ENCODE assay signal across 13 cellular contexts in genomic region chr12:57593187-57593586, GRCh38. TPM values are rescaled to one million over a fixed set of nuclear protein-coding genes. Genes with fewer than 3 reads are reported as not detected.
DNase-seq lines count a peak whose midpoint lies in the region; ATAC-seq and TF ChIP-seq lines count a peak whose summit lies in the region.
"Had no signal": no experiment of that assay in that cellular context is flagged by ENCODE, and none has a peak within 500 bp of the region (broad histone marks: within the 10 kb centered on the region; RNA-seq: fewer than 3 reads in every experiment).

No MANE protein-coding gene starts in this region.

- H3K4me3 Mint-ChIP-seq in nephron = peak overlapping the region in 2 of 3 experiments; percentile 91 to 97
- no peak overlapping the region for H3K4me3 Mint-ChIP-seq in stimulated activated effector memory CD8-positive, alpha-beta T cell treated with anti-CD3 and anti-CD28 coated beads, Interleukin-12 subunit alpha, Interleukin-12 subunit beta, amount 100 ng/mL, for 72 hours

- H3K9me3 ChIP-seq in HEK293 (ENCODE audit: control insufficient read depth, insufficient read depth, low read depth, low read length) = no peaks in the 10 kb centered on the region
- no peaks in the 10 kb centered on the region for H3K9me3 ChIP-seq in OCI-LY1 (ENCODE audit: low read length)
- no peaks in the 10 kb centered on the region for H3K9me3 ChIP-seq in adrenal gland (replicated peaks in 1 of 3)

- TF ChIP-seq CTCF in HEK293 (tag by site-specific recombination; IDR thresholded peaks at IDR 0.05) (no peak), OCI-LY1 (IDR thresholded peaks at IDR 0.05; ENCODE audit: low read length) (no peak), nephron (IDR thresholded peaks at IDR 0.05; ENCODE audit: unreplicated experiment in 3 of 3) (no peak), adrenal gland (IDR thresholded peaks at IDR 0.05) (no peak)

- no peak overlapping the region for H2AFZ ChIP-seq in OCI-LY1 (ENCODE audit: low read length)

- H3K4me1 Mint-ChIP-seq in nephron = peaks cover 17% of the 10 kb centered on the region
- peaks cover 24% of the 10 kb centered on the region for H3K4me1 Mint-ChIP-seq in stimulated activated effector memory CD8-positive, alpha-beta T cell treated with anti-CD3 and anti-CD28 coated beads, Interleukin-12 subunit alpha, Interleukin-12 subunit beta, amount 100 ng/mL, for 72 hours

- no peak for DNase-seq in adrenal gland
- DNase-seq in DMS153 treated with DMSO at 0.1 percent for 48 hours (lab: John Stamatoyannopoulos, UW; ENCODE audit: unreplicated experiment) = no peak
- DNase-seq in stimulated activated effector memory CD8-positive, alpha-beta T cell treated with anti-CD3 and anti-CD28 coated beads, Interleukin-12 subunit alpha, Interleukin-12 subunit beta, amount 100 ng/mL, for 72 hours (ENCODE audit: low spot score in 2 of 2) = no peak
- DNase-seq: DMS 273 treated with DMSO at 0.1 percent for 48 hours, NCI-H146, NCI-H2081 treated with DMSO at 0.1 percent for 48 hours, NCI-H526, SHP77 treated with DMSO at 0.1 percent for 48 hours had no signal

- no peaks in the 10 kb centered on the region for H4K20me1 ChIP-seq in OCI-LY1 (ENCODE audit: insufficient read depth, low read length)

- CTCF ChIA-PET in HEK293 (lab: Yijun Ruan, JAX) = interaction anchor here (0.7 to 3.3 kb wide), 5 partner anchors 9 to 173 kb away, joined by 3 to 42 read pairs (median 4); partner anchors contain the start of gene B4GALNT1

- 0 out of 2 replicates have a peak, but pooled peaks cover 6% of the 10 kb centered on the region for H3K79me2 ChIP-seq in OCI-LY1 (ENCODE audit: insufficient read depth, low read length)

- no peaks in the 10 kb centered on the region for H3K9me2 ChIP-seq in OCI-LY1 (ENCODE audit: low read depth, low read length)

- POLR2A ChIA-PET in HEK293 (lab: Yijun Ruan, JAX) = interaction anchor here (1.2 to 2.6 kb wide), 3 partner anchors 13 to 18 kb away, joined by 3 to 9 read pairs (median 4); partner anchors contain the start of gene ARHGEF25

- no peak overlapping the region for H3K9ac ChIP-seq in OCI-LY1 (ENCODE audit: low read length)

- H3K27ac ChIP-seq in HEK293 (ENCODE audit: extremely low read depth, low read depth, low read length) (no peak overlapping the region), OCI-LY1 (ENCODE audit: low read depth, low read length, poor library complexity, severe bottlenecking) (no peak overlapping the region), cingulate gyrus (ENCODE audit: low read depth, low read length) (peak overlapping the region; percentile 69), adrenal gland (no peak overlapping the region)

- 0 out of 2 replicates have a peak overlapping the region, but pooled peaks have one; percentile 98 for H3K4me2 ChIP-seq in OCI-LY1 (ENCODE audit: low read length)

- no peaks in the 10 kb centered on the region for H3F3A ChIP-seq in OCI-LY1 (ENCODE audit: insufficient read depth, low read length)

- H3K4me3 ChIP-seq in HEK293 (ENCODE audit: low read depth, low read length) (no peak overlapping the region), OCI-LY1 (ENCODE audit: low read depth, low read length, poor library complexity, severe bottlenecking) (no peak overlapping the region), adrenal gland (no peak overlapping the region)

- peaks cover 11 to 35% of the 10 kb centered on the region in 2 experiments; a peak in 2 of 3 replicates for H3K36me3 ChIP-seq in HEK293 (ENCODE audit: control insufficient read depth in 2 of 2, insufficient read depth in 1 of 2, low read length in 2 of 2)
- peaks cover 4% of the 10 kb centered on the region; the same call in 1 of the 2 replicates for H3K36me3 ChIP-seq in OCI-LY1 (ENCODE audit: insufficient read depth, low read length)
- H3K36me3 ChIP-seq in adrenal gland (replicated peaks in 1 of 2) = peaks cover 0 to 14% of the 10 kb centered on the region in 2 donors

- 89 to 94% (median 92%) methylated on average over 4 of the region's 4 CpGs for WGBS in adrenal gland, 4 donors

- no peak overlapping the region for H3K27ac Mint-ChIP-seq in nephron
- no peak overlapping the region for H3K27ac Mint-ChIP-seq in stimulated activated effector memory CD8-positive, alpha-beta T cell treated with anti-CD3 and anti-CD28 coated beads, Interleukin-12 subunit alpha, Interleukin-12 subunit beta, amount 100 ng/mL, for 72 hours

- intact Hi-C loops in adrenal gland (cut with DNase I) = no loop called here

- H3K4me1 ChIP-seq in HEK293 (ENCODE audit: control insufficient read depth, insufficient read depth, low read length) (peaks cover 5% of the 10 kb centered on the region), OCI-LY1 (ENCODE audit: insufficient read depth, low read length, severe bottlenecking) (peaks cover 22% of the 10 kb centered on the region), adrenal gland (replicated peaks in 1 of 2) (peaks cover 7 to 14% of the 10 kb centered on the region in 2 donors)

- H3K27me3 Mint-ChIP-seq in nephron (ENCODE audit: low read depth) = peaks cover 24% of the 10 kb centered on the region

- ATAC-seq in stimulated activated effector memory CD8-positive, alpha-beta T cell treated with anti-CD3 and anti-CD28 coated beads, Interleukin-12 subunit alpha, Interleukin-12 subunit beta, amount 100 ng/mL, for 72 hours = no peak

- H3K9me3 Mint-ChIP-seq in nephron = no peaks in the 10 kb centered on the region
- H3K9me3 Mint-ChIP-seq in stimulated activated effector memory CD8-positive, alpha-beta T cell treated with anti-CD3 and anti-CD28 coated beads, Interleukin-12 subunit alpha, Interleukin-12 subunit beta, amount 100 ng/mL, for 72 hours = no peaks in the 10 kb centered on the region

- TF ChIP-seq POLR2A in adrenal gland (IDR thresholded peaks at IDR 0.05) = no peak

- H3K27me3 ChIP-seq in OCI-LY1 (ENCODE audit: insufficient read depth, low read length) (no peaks in the 10 kb centered on the region), adrenal gland (no peaks in the 10 kb centered on the region)

- H3K36me3 Mint-ChIP-seq in nephron (ENCODE audit: low read depth) = peaks cover 19% of the 10 kb centered on the region
- peaks cover 53% of the 10 kb centered on the region for H3K36me3 Mint-ChIP-seq in stimulated activated effector memory CD8-positive, alpha-beta T cell treated with anti-CD3 and anti-CD28 coated beads, Interleukin-12 subunit alpha, Interleukin-12 subunit beta, amount 100 ng/mL, for 72 hours

TF ChIP-seq in HEK293, 187 proteins besides CTCF, POLR2A, EP300 and RAD21:
- peak; percentile 78 for TF ChIP-seq ZBTB17 (tag by site-specific recombination; IDR thresholded peaks at IDR 0.05)
- TF ChIP-seq, protein P1, sequence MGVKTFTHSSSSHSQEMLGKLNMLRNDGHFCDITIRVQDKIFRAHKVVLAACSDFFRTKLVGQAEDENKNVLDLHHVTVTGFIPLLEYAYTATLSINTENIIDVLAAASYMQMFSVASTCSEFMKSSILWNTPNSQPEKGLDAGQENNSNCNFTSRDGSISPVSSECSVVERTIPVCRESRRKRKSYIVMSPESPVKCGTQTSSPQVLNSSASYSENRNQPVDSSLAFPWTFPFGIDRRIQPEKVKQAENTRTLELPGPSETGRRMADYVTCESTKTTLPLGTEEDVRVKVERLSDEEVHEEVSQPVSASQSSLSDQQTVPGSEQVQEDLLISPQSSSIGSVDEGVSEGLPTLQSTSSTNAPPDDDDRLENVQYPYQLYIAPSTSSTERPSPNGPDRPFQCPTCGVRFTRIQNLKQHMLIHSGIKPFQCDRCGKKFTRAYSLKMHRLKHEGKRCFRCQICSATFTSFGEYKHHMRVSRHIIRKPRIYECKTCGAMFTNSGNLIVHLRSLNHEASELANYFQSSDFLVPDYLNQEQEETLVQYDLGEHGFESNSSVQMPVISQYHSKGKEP (tag by site-specific recombination; IDR thresholded peaks at IDR 0.05) = no peak

RNA-seq across cellular contexts. Expression of gene PIP4K2C, which starts 2.2 kb away (rescaled TPM):
- total RNA-seq in adrenal gland = 10 to 100 TPM; 21.9 to 75.9 (median 30.9) TPM
- polyA plus RNA-seq in adrenal gland = 10 to 100 TPM in 1 of 3 donors, 1 to 10 TPM in 2; 8.1 to 31.5 (median 8.6) TPM

RNA-seq across cellular contexts. Expression of gene DTX3, which starts 11.4 kb away (rescaled TPM):
- 10 to 100 TPM; 21.4 to 59.7 (median 47.6) TPM for total RNA-seq in adrenal gland
- 100 to 1,000 TPM in 1 of 3 donors, 10 to 100 TPM in 2; 20.4 to 136 (median 98.9) TPM for polyA plus RNA-seq in adrenal gland

RNA-seq across cellular contexts. Expression of gene ARHGEF25, which starts 18.0 kb away (rescaled TPM):
- total RNA-seq in adrenal gland = 10 to 100 TPM in 4 of 8 donors, 1 to 10 TPM in 4; 4.9 to 15.9 (median 9.9) TPM
- polyA plus RNA-seq in adrenal gland = 10 to 100 TPM in 2 of 3 donors, 1 to 10 TPM in 1; 5.3 to 86.4 (median 34.4) TPM

RNA-seq across cellular contexts. Expression of gene B4GALNT1, which starts 39.8 kb away (rescaled TPM):
- 1 to 10 TPM in 4 of 8 donors, under 1 TPM in 4; 0.17 to 7.4 (median 0.94) TPM for total RNA-seq in adrenal gland
- polyA plus RNA-seq in adrenal gland = 1 to 10 TPM; 1.0 to 1.3 (median 1.3) TPM

RNA-seq across cellular contexts. Expression of gene KIF5A, which starts 43.3 kb away (rescaled TPM):
- total RNA-seq in adrenal gland = 1 to 10 TPM in 3 of 8 donors, under 1 TPM in 4, not detected in 1; 0.32 to 7.6 (median 0.61) TPM
- 1 to 10 TPM; 1.9 to 7.4 (median 5.6) TPM for polyA plus RNA-seq in adrenal gland
- total RNA-seq: HT1080 had no signal
